22 cellular contexts compared by ENCODE assay signal in genomic region chr9:108784128-108784490, GRCh38.
DNase-seq lines count a peak whose midpoint lies in the region; ATAC-seq and TF ChIP-seq lines count a peak whose summit lies in the region.
"Had no signal": no experiment of that assay in that cellular context is flagged by ENCODE, and none has a peak within 500 bp of the region (broad histone marks: within the 10 kb centered on the region; RNA-seq: fewer than 3 reads in every experiment).

No MANE protein-coding gene starts in this region.

- peak; percentile 17 for DNase-seq in Jurkat, Clone E6-1 (ENCODE audit: low read depth, low spot score)
- DNase-seq in MV-4-11 (lab: John Stamatoyannopoulos, UW): peak; percentile 74
- no peak for DNase-seq in endothelial cell (ENCODE audit: low spot score)
- DNase-seq in trophoblast cell: no peak
- DNase-seq in SHP77 treated with DMSO at 0.1 percent for 48 hours (lab: John Stamatoyannopoulos, UW): no peak
- no peak for DNase-seq in stimulated activated effector memory CD8-positive, alpha-beta T cell treated with anti-CD3 and anti-CD28 coated beads, Interleukin-12 subunit alpha, Interleukin-12 subunit beta, amount 100 ng/mL, for 72 hours (ENCODE audit: low spot score in 2 of 2)
- DNase-seq in activated T-helper 1 cell treated with anti-CD3 and anti-CD28 coated beads, Interleukin-12 subunit alpha, Interleukin-12 subunit beta, Interleukin-2, Interleukin-4 antibody, amounts not matched to agents 30 ng/mL and 10 ng/mL and 1 ng/mL, durations not matched to agents 14 hours and 24 hours and 36 hours (ENCODE audit: low spot score): no peak
- DNase-seq: activated B cell treated with CpG ODN at 0.5 μM for 24 hours; activated CD4-positive, alpha-beta memory T cell treated with anti-CD3 and anti-CD28 coated beads, Interleukin-2, amount 10 ng/mL, durations not matched to agents 7 days and 5 days; activated gamma-delta T cell treated with Interleukin-2 at 50 U/mL for 16 hours; activated T-cell treated with anti-CD3 and anti-CD28 coated beads for 4 hours; amniotic stem cell; central memory CD4-positive, alpha-beta T cell; EL; HCEC 1CT; natural killer cell; NCI-H1694; NCI-H774; psoas muscle; stimulated activated CD4-positive, alpha-beta T cell treated with anti-CD3 and anti-CD28 coated beads, Interleukin-4, amount 100 ng/mL, for 4 hours had no signal

- no peak overlapping the region for H3K9ac ChIP-seq in trophoblast cell (ENCODE audit: low read length)

- peak overlapping the region; percentile 8 for H3K27ac ChIP-seq in trophoblast cell (ENCODE audit: low read depth, low read length)
- H3K27ac ChIP-seq: psoas muscle, SJSA1 had no signal

- no peaks in the 10 kb centered on the region for H3K79me2 ChIP-seq in trophoblast cell (ENCODE audit: control insufficient read depth, insufficient read depth, low read length, poor library complexity)

- no peak overlapping the region for H2BK120ac ChIP-seq in trophoblast cell (ENCODE audit: insufficient read depth, low read length, poor library complexity)

- WGBS in trophoblast cell (ENCODE audit: extremely low coverage, insufficient coverage, insufficient read length): no CpG with 5 or more reads among the region's 3 CpGs

- no peaks in the 10 kb centered on the region for H3K36me3 Mint-ChIP-seq in endothelial cell (ENCODE audit: low read depth, unreplicated experiment)
- no peaks in the 10 kb centered on the region for H3K36me3 Mint-ChIP-seq in stimulated activated effector memory CD8-positive, alpha-beta T cell treated with anti-CD3 and anti-CD28 coated beads, Interleukin-12 subunit alpha, Interleukin-12 subunit beta, amount 100 ng/mL, for 72 hours
- H3K36me3 Mint-ChIP-seq in activated T-helper 1 cell treated with anti-CD3 and anti-CD28 coated beads, Interleukin-12 subunit alpha, Interleukin-12 subunit beta, Interleukin-2, Interleukin-4 antibody, amounts not matched to agents 30 ng/mL and 10 ng/mL and 1 ng/mL, durations not matched to agents 14 hours and 24 hours and 36 hours (ENCODE audit: low read depth): no peaks in the 10 kb centered on the region
- H3K36me3 Mint-ChIP-seq: natural killer cell had no signal

- no peak overlapping the region for H3K14ac ChIP-seq in trophoblast cell (ENCODE audit: low read length)

- peaks cover 17% of the 10 kb centered on the region for H3K4me1 Mint-ChIP-seq in endothelial cell (ENCODE audit: unreplicated experiment)
- no peaks in the 10 kb centered on the region for H3K4me1 Mint-ChIP-seq in stimulated activated effector memory CD8-positive, alpha-beta T cell treated with anti-CD3 and anti-CD28 coated beads, Interleukin-12 subunit alpha, Interleukin-12 subunit beta, amount 100 ng/mL, for 72 hours
- no peaks in the 10 kb centered on the region for H3K4me1 Mint-ChIP-seq in activated T-helper 1 cell treated with anti-CD3 and anti-CD28 coated beads, Interleukin-12 subunit alpha, Interleukin-12 subunit beta, Interleukin-2, Interleukin-4 antibody, amounts not matched to agents 30 ng/mL and 10 ng/mL and 1 ng/mL, durations not matched to agents 14 hours and 24 hours and 36 hours (ENCODE audit: low read depth)
- H3K4me1 Mint-ChIP-seq: activated CD4-positive, alpha-beta memory T cell treated with anti-CD3 and anti-CD28 coated beads, Interleukin-2, amount 10 ng/mL, durations not matched to agents 7 days and 5 days had no signal

- peaks cover 3 to 24% of the 10 kb centered on the region in 2 experiments for H3K4me1 ChIP-seq in trophoblast cell (ENCODE audit: control insufficient read depth in 1 of 2, insufficient read depth in 2 of 2, low read length in 2 of 2)

- no peak overlapping the region for H3K18ac ChIP-seq in trophoblast cell (ENCODE audit: low read length)

- no peak overlapping the region for H2AK5ac ChIP-seq in trophoblast cell (ENCODE audit: low read length)

- peaks cover 3% of the 10 kb centered on the region for H3K79me1 ChIP-seq in trophoblast cell (ENCODE audit: low read length)

- intact Hi-C loops in activated T-helper 1 cell treated with anti-CD3 and anti-CD28 coated beads, Interleukin-12 subunit alpha, Interleukin-12 subunit beta, Interleukin-2, Interleukin-4 antibody, amounts not matched to agents 30 ng/mL and 10 ng/mL and 1 ng/mL, durations not matched to agents 14 hours and 24 hours and 36 hours (cut with micrococcal nuclease): no loop called here

- H3K23ac ChIP-seq in trophoblast cell (ENCODE audit: low read length): no peak overlapping the region

- no peak overlapping the region for H3K4me2 ChIP-seq in trophoblast cell (ENCODE audit: low read length)

- H3K27ac Mint-ChIP-seq in endothelial cell (ENCODE audit: unreplicated experiment): peak overlapping the region; percentile 39
- H3K27ac Mint-ChIP-seq in stimulated activated effector memory CD8-positive, alpha-beta T cell treated with anti-CD3 and anti-CD28 coated beads, Interleukin-12 subunit alpha, Interleukin-12 subunit beta, amount 100 ng/mL, for 72 hours: no peak overlapping the region
- H3K27ac Mint-ChIP-seq in activated T-helper 1 cell treated with anti-CD3 and anti-CD28 coated beads, Interleukin-12 subunit alpha, Interleukin-12 subunit beta, Interleukin-2, Interleukin-4 antibody, amounts not matched to agents 30 ng/mL and 10 ng/mL and 1 ng/mL, durations not matched to agents 14 hours and 24 hours and 36 hours: no peak overlapping the region
- H3K27ac Mint-ChIP-seq: activated B cell treated with CpG ODN at 0.5 μM for 24 hours; activated CD4-positive, alpha-beta memory T cell treated with anti-CD3 and anti-CD28 coated beads, Interleukin-2, amount 10 ng/mL, durations not matched to agents 7 days and 5 days; B cell; natural killer cell had no signal

- H3K9me3 ChIP-seq in trophoblast cell (ENCODE audit: insufficient read depth, low read depth, low read length): peaks cover 2% of the 10 kb centered on the region
- H3K9me3 ChIP-seq: psoas muscle, SJSA1 had no signal

- H4K8ac ChIP-seq in trophoblast cell (ENCODE audit: low read depth, low read length): no peak overlapping the region

- H3K27me3 Mint-ChIP-seq in endothelial cell (ENCODE audit: unreplicated experiment): no peaks in the 10 kb centered on the region
- H3K27me3 Mint-ChIP-seq in activated T-helper 1 cell treated with anti-CD3 and anti-CD28 coated beads, Interleukin-12 subunit alpha, Interleukin-12 subunit beta, Interleukin-2, Interleukin-4 antibody, amounts not matched to agents 30 ng/mL and 10 ng/mL and 1 ng/mL, durations not matched to agents 14 hours and 24 hours and 36 hours (ENCODE audit: insufficient read depth): peaks cover 3% of the 10 kb centered on the region

- no peak for ATAC-seq in stimulated activated effector memory CD8-positive, alpha-beta T cell treated with anti-CD3 and anti-CD28 coated beads, Interleukin-12 subunit alpha, Interleukin-12 subunit beta, amount 100 ng/mL, for 72 hours

- H3K27me3 ChIP-seq in trophoblast cell (ENCODE audit: insufficient read depth, low read length): no peaks in the 10 kb centered on the region
- H3K27me3 ChIP-seq: SJSA1 had no signal

- no peaks in the 10 kb centered on the region for H3K36me3 ChIP-seq in trophoblast cell (ENCODE audit: control insufficient read depth in 1 of 2, insufficient read depth in 2 of 2, low read length in 2 of 2)
- H3K36me3 ChIP-seq: SJSA1 had no signal

- no peak overlapping the region for H4K91ac ChIP-seq in trophoblast cell (ENCODE audit: low read depth, low read length)

- H3K9me3 Mint-ChIP-seq in endothelial cell (ENCODE audit: unreplicated experiment): no peaks in the 10 kb centered on the region
- no peaks in the 10 kb centered on the region for H3K9me3 Mint-ChIP-seq in stimulated activated effector memory CD8-positive, alpha-beta T cell treated with anti-CD3 and anti-CD28 coated beads, Interleukin-12 subunit alpha, Interleukin-12 subunit beta, amount 100 ng/mL, for 72 hours
- H3K9me3 Mint-ChIP-seq in activated T-helper 1 cell treated with anti-CD3 and anti-CD28 coated beads, Interleukin-12 subunit alpha, Interleukin-12 subunit beta, Interleukin-2, Interleukin-4 antibody, amounts not matched to agents 30 ng/mL and 10 ng/mL and 1 ng/mL, durations not matched to agents 14 hours and 24 hours and 36 hours: no peaks in the 10 kb centered on the region
- H3K9me3 Mint-ChIP-seq: activated B cell treated with CpG ODN at 0.5 μM for 24 hours; activated CD4-positive, alpha-beta memory T cell treated with anti-CD3 and anti-CD28 coated beads, Interleukin-2, amount 10 ng/mL, durations not matched to agents 7 days and 5 days; natural killer cell had no signal

- H2BK12ac ChIP-seq in trophoblast cell (ENCODE audit: low read length): no peak overlapping the region

- H3K4me3 Mint-ChIP-seq in endothelial cell (ENCODE audit: unreplicated experiment): no peak overlapping the region
- no peak overlapping the region for H3K4me3 Mint-ChIP-seq in stimulated activated effector memory CD8-positive, alpha-beta T cell treated with anti-CD3 and anti-CD28 coated beads, Interleukin-12 subunit alpha, Interleukin-12 subunit beta, amount 100 ng/mL, for 72 hours
- no peak overlapping the region for H3K4me3 Mint-ChIP-seq in activated T-helper 1 cell treated with anti-CD3 and anti-CD28 coated beads, Interleukin-12 subunit alpha, Interleukin-12 subunit beta, Interleukin-2, Interleukin-4 antibody, amounts not matched to agents 30 ng/mL and 10 ng/mL and 1 ng/mL, durations not matched to agents 14 hours and 24 hours and 36 hours
- H3K4me3 Mint-ChIP-seq: activated B cell treated with CpG ODN at 0.5 μM for 24 hours; activated CD4-positive, alpha-beta memory T cell treated with anti-CD3 and anti-CD28 coated beads, Interleukin-2, amount 10 ng/mL, durations not matched to agents 7 days and 5 days; B cell; natural killer cell had no signal

- no peak overlapping the region for H2BK5ac ChIP-seq in trophoblast cell (ENCODE audit: low read depth, low read length, poor library complexity)

- TF ChIP-seq CTCF in endothelial cell (IDR thresholded peaks at IDR 0.05; ENCODE audit: unreplicated experiment): no peak

- no peak overlapping the region for H4K12ac ChIP-seq in trophoblast cell (ENCODE audit: low read depth, low read length)

- no peak overlapping the region for H3K4me3 ChIP-seq in Jurkat, Clone E6-1 (ENCODE audit: low read length)
- no peak overlapping the region for H3K4me3 ChIP-seq in trophoblast cell (ENCODE audit: low read depth, low read length)
- H3K4me3 ChIP-seq: psoas muscle, SJSA1 had no signal

- no peak overlapping the region for H2AFZ ChIP-seq in trophoblast cell (ENCODE audit: insufficient read depth, low read length, poor library complexity)

- H3K4ac ChIP-seq in trophoblast cell (ENCODE audit: low read depth, low read length): no peak overlapping the region

Comparison
In these comparisons a context has a peak if more than half of its experiments do, and no peak if none do; other contexts are left out.
1. DNase-seq: peak in Jurkat, Clone E6-1 (single experiment) and MV-4-11 (single experiment); none in endothelial cell (single experiment), trophoblast cell (0 of 2), SHP77 treated with DMSO at 0.1 percent for 48 hours (single experiment), stimulated activated effector memory CD8-positive, alpha-beta T cell treated with anti-CD3 and anti-CD28 coated beads, Interleukin-12 subunit alpha, Interleukin-12 subunit beta, amount 100 ng/mL, for 72 hours (0 of 2) and activated T-helper 1 cell treated with anti-CD3 and anti-CD28 coated beads, Interleukin-12 subunit alpha, Interleukin-12 subunit beta, Interleukin-2, Interleukin-4 antibody, amounts not matched to agents 30 ng/mL and 10 ng/mL and 1 ng/mL, durations not matched to agents 14 hours and 24 hours and 36 hours (single experiment).